ENCODE assay signal across 8 cellular contexts in genomic region chr18:59898609-59899297, GRCh38. TPM values are rescaled to one million over a fixed set of nuclear protein-coding genes. Genes with fewer than 3 reads are reported as not detected.
DNase-seq lines count a peak whose midpoint lies in the region; ATAC-seq and TF ChIP-seq lines count a peak whose summit lies in the region.

No MANE protein-coding gene starts in this region.

- peaks cover 30% of the 10 kb centered on the region for H3K4me1 Mint-ChIP-seq in CD8-positive, alpha-beta T cell (ENCODE audit: low read depth)

- H3K9me3 Mint-ChIP-seq in CD8-positive, alpha-beta T cell = no peaks in the 10 kb centered on the region

- WGBS in lung, 2 donors = 44 to 52% methylated on average over 33 of the region's 33 CpGs

- no peak for TF ChIP-seq CTCF in CD8-positive, alpha-beta T cell (IDR thresholded peaks at IDR 0.05)
- no peak for TF ChIP-seq CTCF in lung (IDR thresholded peaks at IDR 0.05; ENCODE audit: control extremely low read depth, extremely low read depth)

- no peak overlapping the region for H3K27ac ChIP-seq in CD8-positive, alpha-beta T cell (ENCODE audit: low read depth, low read length)
- peak overlapping the region in 1 of 2 donors; percentile 95 for H3K27ac ChIP-seq in lung (ENCODE audit: low read depth in 1 of 2, low read length in 1 of 2)

- intact Hi-C loops in CD8-positive, alpha-beta T cell (cut with DNase I, micrococcal nuclease) = no loop called here

- CTCF ChIA-PET in CD8-positive, alpha-beta T cell (lab: Charles Lee) = interaction anchor here (1.5 kb wide), 1 partner anchor 14 kb away, joined by 4 read pairs; no protein-coding TSS in a partner anchor

- H3K4me1 ChIP-seq in CD8-positive, alpha-beta T cell (ENCODE audit: insufficient read depth, low read length) = peaks cover 11% of the 10 kb centered on the region
- H3K4me1 ChIP-seq in adipocyte (ENCODE audit: control insufficient read depth, insufficient read depth, low read length) (peaks cover 18% of the 10 kb centered on the region), lung (ENCODE audit: control insufficient read depth in 2 of 2, insufficient read depth in 2 of 2, low read length in 2 of 2) (peaks cover 0 to 4% of the 10 kb centered on the region in 2 donors)

- POLR2A ChIA-PET in CD8-positive, alpha-beta T cell (lab: Charles Lee) = interaction anchor here (0.6 to 1.0 kb wide), 2 partner anchors 8 to 85 kb away, joined by 3 read pairs; no protein-coding TSS in a partner anchor

- no peaks in the 10 kb centered on the region for H3K9me3 ChIP-seq in CD8-positive, alpha-beta T cell (ENCODE audit: low read length)
- H3K9me3 ChIP-seq in adipocyte (ENCODE audit: control insufficient read depth, low read length) (no peaks in the 10 kb centered on the region), lung (ENCODE audit: control insufficient read depth in 2 of 2, insufficient read depth in 1 of 2, low read length in 1 of 2) (no peaks in the 10 kb centered on the region)

- H3K4me3 Mint-ChIP-seq in CD8-positive, alpha-beta T cell = peak overlapping the region; percentile 95

- H3K27ac Mint-ChIP-seq in CD8-positive, alpha-beta T cell = peak overlapping the region; percentile 88

- peak overlapping the region; percentile 82 for H3K4me3 ChIP-seq in CD8-positive, alpha-beta T cell (ENCODE audit: low read depth, low read length)
- H3K4me3 ChIP-seq in adipocyte (ENCODE audit: low read length) (peak overlapping the region; percentile 79), lung (peak overlapping the region; percentile 13)

- no peak for ATAC-seq in CD8-positive, alpha-beta T cell
- ATAC-seq in HG02610 (IDR thresholded peaks at IDR 0.05; ENCODE audit: unreplicated experiment) = peak; percentile 19
- ATAC-seq in lung (ENCODE audit: insufficient read depth, low FRiP score) = peak; percentile 15
- no peak for ATAC-seq in GM18498 (IDR thresholded peaks at IDR 0.05; ENCODE audit: unreplicated experiment)

- H3K27me3 Mint-ChIP-seq in CD8-positive, alpha-beta T cell (ENCODE audit: low read depth) = no peaks in the 10 kb centered on the region

- no peaks in the 10 kb centered on the region for H3K27me3 ChIP-seq in CD8-positive, alpha-beta T cell (ENCODE audit: insufficient read depth, low read length)
- H3K27me3 ChIP-seq in adipocyte (replicated peaks; ENCODE audit: control insufficient read depth, insufficient read depth, low read length) (no peaks in the 10 kb centered on the region), lung (ENCODE audit: control insufficient read depth, insufficient read depth) (no peaks in the 10 kb centered on the region)

- H3K36me3 ChIP-seq in CD8-positive, alpha-beta T cell (ENCODE audit: insufficient read depth, low read length) = no peaks in the 10 kb centered on the region
- H3K36me3 ChIP-seq in adipocyte (ENCODE audit: control insufficient read depth, insufficient read depth, low read length, severe bottlenecking) = peaks cover 4% of the 10 kb centered on the region
- H3K36me3 ChIP-seq in lung (ENCODE audit: control insufficient read depth in 2 of 2, insufficient read depth in 2 of 2, low read length in 2 of 2) = no peaks in the 10 kb centered on the region

- no peak for DNase-seq in CD8-positive, alpha-beta T cell
- DNase-seq in adipocyte (ENCODE audit: low read depth) = no peak
- no peak for DNase-seq in lung (ENCODE audit: low spot score)
- no peak for DNase-seq in iPS-NIHi11 (ENCODE audit: low spot score)
- no peak for DNase-seq in NCI-H2081 treated with DMSO at 0.1 percent for 48 hours (lab: John Stamatoyannopoulos, UW)
- no peak for DNase-seq in HT-29 (ENCODE audit: low spot score)

- H3K36me3 Mint-ChIP-seq in CD8-positive, alpha-beta T cell = peaks cover 21% of the 10 kb centered on the region

- peak overlapping the region; percentile 77 for H3K9ac ChIP-seq in adipocyte (ENCODE audit: low read length)

RNA-seq across cellular contexts. Expression of gene PMAIP1, which starts 1.0 kb away (rescaled TPM):
- total RNA-seq in CD8-positive, alpha-beta T cell = 100 to 1,000 TPM in 1 of 2 experiments, 10 to 100 TPM in 1; 96.2 to 101 TPM
- total RNA-seq in lung = 1 to 10 TPM; 2.4 to 5.1 TPM
- polyA plus RNA-seq in lung = 1 to 10 TPM; 4.4 to 9.4 TPM
- total RNA-seq in HT-29 (2014; rRNA removed; shearing (Covaris generic)) = 10.4 and 10.5 TPM in 2 replicates

Comparison
In these comparisons a context has a peak if more than half of its experiments do, and no peak if none do; other contexts are left out.
1. ATAC-seq: peak in HG02610 (single experiment) and lung (single experiment); none in CD8-positive, alpha-beta T cell (single experiment) and GM18498 (single experiment).
2. H3K4me3 ChIP-seq: peak in every context shown above with its lines; median percentile 82 in CD8-positive, alpha-beta T cell; 79 in adipocyte; 13 in lung.